In the genomic region with DNA sequence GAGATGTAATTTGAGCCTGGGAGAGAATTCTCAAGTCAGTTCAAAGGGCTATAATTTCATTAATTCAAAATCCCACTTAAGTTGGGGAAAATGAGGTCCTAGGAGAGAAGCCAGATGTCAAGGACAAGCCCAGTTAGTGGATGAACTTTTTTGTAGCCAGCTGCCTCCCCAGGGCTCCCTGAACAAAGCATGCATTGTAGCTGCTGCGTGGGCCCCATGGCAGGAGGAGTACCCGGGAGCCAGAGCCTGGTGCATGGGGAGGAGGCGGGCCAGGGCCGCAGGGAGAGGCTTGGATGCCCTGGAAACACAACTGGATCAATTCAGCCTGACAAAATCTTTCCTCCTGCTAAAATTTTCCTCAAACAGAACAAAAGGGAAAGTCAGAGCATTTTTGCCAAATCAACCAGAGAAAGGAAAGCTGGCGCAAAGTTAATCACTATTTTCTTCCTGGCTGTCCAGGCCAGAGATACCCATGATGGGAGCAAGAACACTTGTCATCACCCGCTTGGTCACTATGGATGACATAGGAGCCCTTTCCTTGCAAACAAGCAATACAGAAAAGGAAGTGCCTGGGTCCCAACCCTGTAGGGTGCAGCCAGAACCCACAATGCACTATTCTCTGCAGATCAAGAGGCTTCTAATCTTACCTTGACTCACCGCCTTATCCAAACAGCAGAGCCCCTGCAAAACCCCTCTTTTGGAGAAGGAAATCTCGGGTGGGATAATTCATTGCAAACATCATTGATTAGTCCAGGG, we compare ENCODE assay signal across 17 cellular contexts.
A peak's percentile ranks its signal among the peaks of the same experiment; 100 is the strongest.
DNase-seq lines count a peak whose midpoint lies in the region; TF ChIP-seq lines count a peak whose summit lies in the region.
"Had no signal": no experiment of that assay in that cellular context is flagged by ENCODE, and none has a peak within 500 bp of the region (broad histone marks: within the 10 kb centered on the region; RNA-seq: fewer than 3 reads in every experiment).

No MANE protein-coding gene starts in this region.

- H3K27me3 ChIP-seq in SJCRH30 (no peaks in the 10 kb centered on the region), left ventricle myocardium inferior (ENCODE audit: low read depth) (peaks cover 7% of the 10 kb centered on the region), prostate gland (replicated peaks; ENCODE audit: insufficient read depth) (no peaks in the 10 kb centered on the region)
- H3K27me3 ChIP-seq: heart left ventricle had no signal

- intact Hi-C loops in left ventricle myocardium inferior (cut with micrococcal nuclease) = no loop called here
- intact Hi-C loops in posterior cingulate gyrus (cut with DNase I) = no loop called here
- intact Hi-C loops in prostate gland (cut with DNase I) = loop anchor here (10.0 kb wide), 1 partner anchor 202 kb away; no protein-coding TSS in a partner anchor

- H3K4me3 ChIP-seq in SJCRH30 (no peak overlapping the region), left ventricle myocardium inferior (no peak overlapping the region), foreskin fibroblast (ENCODE audit: low read depth in 1 of 2, low read length in 2 of 2) (no peak overlapping the region), prostate gland (no peak overlapping the region)
- H3K4me3 ChIP-seq: heart left ventricle, smooth muscle cell had no signal

- peaks cover 17% of the 10 kb centered on the region for H3K4me1 ChIP-seq in SJCRH30
- peaks cover 20% of the 10 kb centered on the region for H3K4me1 ChIP-seq in left ventricle myocardium inferior
- no peaks in the 10 kb centered on the region for H3K4me1 ChIP-seq in prostate gland (replicated peaks)

- WGBS in prostate gland = 87% methylated on average over 8 of the region's 8 CpGs

- H3K9me3 ChIP-seq in SJCRH30 (replicated peaks) (no peaks in the 10 kb centered on the region), left ventricle myocardium inferior (replicated peaks) (peaks cover 6% of the 10 kb centered on the region), prostate gland (no peaks in the 10 kb centered on the region)

- no peak overlapping the region for H3K27ac ChIP-seq in SJCRH30
- no peak overlapping the region for H3K27ac ChIP-seq in left ventricle myocardium inferior (replicated peaks)
- no peak overlapping the region for H3K27ac ChIP-seq in prostate gland
- H3K27ac ChIP-seq: epithelial cell of prostate had no signal

- H3K36me3 ChIP-seq in SJCRH30 (no peaks in the 10 kb centered on the region), left ventricle myocardium inferior (no peaks in the 10 kb centered on the region), prostate gland (no peaks in the 10 kb centered on the region)
- H3K36me3 ChIP-seq: heart left ventricle had no signal

- no peak for TF ChIP-seq CTCF in left ventricle myocardium inferior (IDR thresholded peaks at IDR 0.05; ENCODE audit: borderline replicate concordance)
- TF ChIP-seq CTCF in foreskin fibroblast (IDR thresholded peaks at IDR 0.05; ENCODE audit: low read depth, low read length) = no peak
- TF ChIP-seq CTCF in prostate gland (IDR thresholded peaks at IDR 0.05) = no peak

- DNase-seq in Kasumi-1 (lab: John Stamatoyannopoulos, UW) = peak; percentile 18 to 22
- peak; percentile 72 to 83 for DNase-seq in SJCRH30
- peak; percentile 40 for DNase-seq in left ventricle myocardium inferior
- peak; percentile 59 to 97 (median 78) for DNase-seq in posterior cingulate gyrus
- no peak for DNase-seq in foreskin fibroblast
- DNase-seq in activated CD4-positive, alpha-beta T cell treated with anti-CD3 and anti-CD28 coated beads for 48 hours = no peak
- no peak for DNase-seq in prostate gland (ENCODE audit: low spot score)
- DNase-seq in activated CD4-positive, alpha-beta T cell treated with anti-CD3 and anti-CD28 coated beads for 4 hours = no peak
- DNase-seq: activated naive CD8-positive, alpha-beta T cell treated with anti-CD3 and anti-CD28 coated beads for 36 hours; CD4-positive, alpha-beta T cell; cerebellar nuclear complex; natural killer cell; NCI-H1930; stimulated activated naive CD8-positive, alpha-beta T cell treated with anti-CD3 and anti-CD28 coated beads, Interleukin-15, amount 100 ng/mL, for 72 hours had no signal

- TF ChIP-seq POLR2A in prostate gland (IDR thresholded peaks at IDR 0.05) = no peak

Comparison
In these comparisons a context has a peak if more than half of its experiments do, and no peak if none do; other contexts are left out.
1. DNase-seq: peak in Kasumi-1 (2 of 2), SJCRH30 (2 of 2), left ventricle myocardium inferior (single experiment) and posterior cingulate gyrus (10 of 10); none in foreskin fibroblast (0 of 2), activated CD4-positive, alpha-beta T cell treated with anti-CD3 and anti-CD28 coated beads for 48 hours (single experiment), prostate gland (single experiment) and activated CD4-positive, alpha-beta T cell treated with anti-CD3 and anti-CD28 coated beads for 4 hours (0 of 2).